Comparison of ENCODE assay signal across 20 cellular contexts in the genomic region with DNA sequence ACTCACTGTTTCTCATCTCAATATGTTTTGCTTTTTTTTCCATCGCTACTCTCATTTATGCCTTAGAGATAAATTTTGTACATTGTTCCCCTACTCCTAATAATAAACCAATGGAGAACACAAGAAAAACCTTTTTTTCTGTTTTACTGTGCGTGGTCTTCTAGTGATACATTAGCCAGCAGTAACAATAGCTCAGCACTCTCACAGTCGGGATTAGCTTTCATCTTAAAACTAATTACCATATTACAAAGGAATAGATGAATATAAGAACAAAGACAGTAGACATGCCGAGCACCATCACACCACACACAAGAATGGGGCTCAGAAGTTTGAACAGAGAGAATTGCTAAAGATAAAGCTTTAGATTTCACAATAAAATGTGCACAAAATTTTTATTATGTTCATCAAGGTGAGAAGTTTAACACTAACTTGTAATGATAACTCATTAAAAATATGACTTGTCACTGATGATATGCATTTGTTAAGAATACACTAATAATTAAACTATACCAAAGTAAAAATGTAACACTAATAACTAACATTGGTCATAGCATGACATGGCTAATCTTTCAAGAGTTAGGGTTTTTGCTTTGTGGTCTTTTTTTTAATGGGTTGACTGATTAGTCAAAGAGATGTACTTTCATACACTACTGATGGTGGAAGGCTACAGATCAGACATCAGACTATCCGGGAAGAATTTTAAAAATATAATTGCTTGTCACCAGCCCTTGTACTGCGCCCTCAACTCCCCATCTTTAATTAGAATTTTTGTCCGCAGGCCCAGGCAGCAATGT.
"Had no signal": no experiment of that assay in that cellular context is flagged by ENCODE, and none has a peak within 500 bp of the region (broad histone marks: within the 10 kb centered on the region; RNA-seq: fewer than 3 reads in every experiment).

No MANE protein-coding gene starts in this region.

- H3K27ac ChIP-seq: brain microvascular endothelial cell, lower lobe of right lung, thoracic aorta had no signal

- H3K4me1 ChIP-seq: lower lobe of right lung had no signal

- H3K4me3 Mint-ChIP-seq: activated CD4-positive, alpha-beta T cell treated with anti-CD3 and anti-CD28 coated beads, Interleukin-2, amount 10 ng/mL, durations not matched to agents 7 days and 5 days; activated CD8-positive, alpha-beta T cell treated with anti-CD3 and anti-CD28 coated beads, Interleukin-2, amount 10 ng/mL, durations not matched to agents 7 days and 5 days; naive B cell; type B pancreatic cell had no signal

- H3K27ac Mint-ChIP-seq: activated CD4-positive, alpha-beta T cell treated with anti-CD3 and anti-CD28 coated beads, Interleukin-2, amount 10 ng/mL, durations not matched to agents 7 days and 5 days; activated CD8-positive, alpha-beta T cell treated with anti-CD3 and anti-CD28 coated beads, Interleukin-2, amount 10 ng/mL, durations not matched to agents 7 days and 5 days; activated naive CD4-positive, alpha-beta T cell treated with anti-CD3 and anti-CD28 coated beads, Interleukin-2, amount 50 U/mL, for 72 hours; naive B cell; progenitor cell of endocrine pancreas; type B pancreatic cell had no signal

- H3K9me3 ChIP-seq: lower lobe of right lung, thoracic aorta had no signal

- H3K36me3 ChIP-seq: brain microvascular endothelial cell, lower lobe of right lung, thoracic aorta had no signal

- H3K27me3 Mint-ChIP-seq: progenitor cell of endocrine pancreas, type B pancreatic cell had no signal

- H3K36me3 Mint-ChIP-seq: naive B cell, type B pancreatic cell had no signal

- H3K9me3 Mint-ChIP-seq: activated CD4-positive, alpha-beta T cell treated with anti-CD3 and anti-CD28 coated beads, Interleukin-2, amount 10 ng/mL, durations not matched to agents 7 days and 5 days; type B pancreatic cell had no signal

- H3K4me1 Mint-ChIP-seq: activated CD4-positive, alpha-beta T cell treated with anti-CD3 and anti-CD28 coated beads, Interleukin-2, amount 10 ng/mL, durations not matched to agents 7 days and 5 days had no signal

- H3K4me3 ChIP-seq: lower lobe of right lung, thoracic aorta had no signal

- H3K27me3 ChIP-seq: brain microvascular endothelial cell had no signal

- DNase-seq: activated CD4-positive, alpha-beta T cell treated with anti-CD3 and anti-CD28 coated beads, Interleukin-2, amount 10 ng/mL, durations not matched to agents 7 days and 5 days; activated CD8-positive, alpha-beta T cell treated with anti-CD3 and anti-CD28 coated beads, Interleukin-2, amount 10 ng/mL, durations not matched to agents 7 days and 5 days; activated T-cell treated with anti-CD3 and anti-CD28 coated beads, Interleukin-2, amount 50 U/mL, for 1 hour; aorta; brain microvascular endothelial cell; central memory CD4-positive, alpha-beta T cell; dermis blood vessel endothelial cell; effector memory CD4-positive, alpha-beta T cell; foreskin melanocyte; lower lobe of right lung; naive B cell; stimulated activated CD4-positive, alpha-beta T cell treated with anti-CD3 and anti-CD28 coated beads, Interleukin-4, amount 100 ng/mL, for 1 hour; stimulated activated naive CD4-positive, alpha-beta T cell treated with Interleukin-2 at 50 U/mL for 16 hours had no signal

- ATAC-seq: activated CD4-positive, CD25-positive, alpha-beta regulatory T cell treated with anti-CD3 and anti-CD28 coated beads, Interleukin-2, amount 50 U/mL, for 24 hours; activated CD8-positive, alpha-beta T cell treated with anti-CD3 and anti-CD28 coated beads, Interleukin-2, amount 10 ng/mL, durations not matched to agents 7 days and 5 days; activated naive CD4-positive, alpha-beta T cell treated with anti-CD3 and anti-CD28 coated beads, Interleukin-2, amount 50 U/mL, for 72 hours; esophagus mucosa; left lobe of liver; lower lobe of right lung had no signal
